13 cellular contexts compared by ENCODE assay signal in the genomic region with DNA sequence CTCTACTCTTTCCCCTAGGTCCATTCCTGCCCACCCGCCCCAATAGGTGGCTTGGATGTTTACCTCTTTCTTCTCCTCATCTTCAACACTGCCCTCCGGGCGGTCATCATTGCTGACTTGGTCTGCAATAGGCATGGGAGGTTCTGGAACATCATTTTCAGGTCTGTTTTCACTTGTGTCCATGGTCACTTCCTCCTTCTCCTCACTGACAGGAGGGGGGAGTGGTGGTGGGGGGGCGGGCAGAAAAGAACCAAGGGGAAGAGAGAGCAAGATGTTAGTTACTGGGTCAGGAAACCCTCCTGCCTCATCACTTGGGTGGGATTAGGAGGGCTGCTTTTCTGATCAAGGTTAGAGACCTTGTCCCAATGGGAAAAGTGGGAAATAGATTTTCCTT. TPM values are rescaled to one million over a fixed set of nuclear protein-coding genes. Genes with fewer than 3 reads are reported as not detected.
DNase-seq lines count a peak whose midpoint lies in the region; ATAC-seq and TF ChIP-seq lines count a peak whose summit lies in the region.
"Had no signal": no experiment of that assay in that cellular context is flagged by ENCODE, and none has a peak within 500 bp of the region (broad histone marks: within the 10 kb centered on the region; RNA-seq: fewer than 3 reads in every experiment).

No MANE protein-coding gene starts in this region.

- DNase-seq in left ventricle myocardium inferior (no peak), right atrium auricular region (ENCODE audit: low spot score) (no peak), mesendoderm (no peak), uterus (no peak), dermis blood vessel endothelial cell (no peak)
- DNase-seq: NCI-H510A, T1000 had no signal

- peak overlapping the region; percentile 80 for H3K56ac ChIP-seq in mesendoderm (ENCODE audit: low read length)

- no peak overlapping the region for H2BK5ac ChIP-seq in mesendoderm (ENCODE audit: low read length)

- H2BK15ac ChIP-seq in mesendoderm (replicated peaks; ENCODE audit: low read depth) = no peak overlapping the region

- H3K4me3 Mint-ChIP-seq in activated T-helper 17 cell treated with anti-CD3 and anti-CD28 coated beads, Interleukin-2, amount 50 U/mL, for 72 hours = peak overlapping the region; percentile 92

- H3K27ac ChIP-seq in left ventricle myocardium inferior (replicated peaks) = peak overlapping the region; percentile 43
- H3K27ac ChIP-seq in right atrium auricular region = no peak overlapping the region
- peak overlapping the region; percentile 75 for H3K27ac ChIP-seq in mesendoderm (ENCODE audit: low read depth, low read length)
- peak overlapping the region; percentile 8 to 89 for H3K27ac ChIP-seq in uterus

- no peak for ATAC-seq in activated T-helper 17 cell treated with anti-CD3 and anti-CD28 coated beads, Interleukin-2, amount 50 U/mL, for 72 hours (replicated peaks)
- ATAC-seq in HG03095 (IDR thresholded peaks at IDR 0.05; ENCODE audit: unreplicated experiment) (no peak), GM19035 (IDR thresholded peaks at IDR 0.05; ENCODE audit: unreplicated experiment) (no peak)

- H3K4me2 ChIP-seq in mesendoderm (ENCODE audit: low read length) = peak overlapping the region; percentile 20

- no peaks in the 10 kb centered on the region for H3K9me3 ChIP-seq in left ventricle myocardium inferior (replicated peaks)
- H3K9me3 ChIP-seq in right atrium auricular region = no peaks in the 10 kb centered on the region
- H3K9me3 ChIP-seq in uterus = no peaks in the 10 kb centered on the region

- H3K4me1 ChIP-seq in left ventricle myocardium inferior (peaks cover 56% of the 10 kb centered on the region), right atrium auricular region (peaks cover 0 to 35% of the 10 kb centered on the region in 2 donors), mesendoderm (ENCODE audit: control insufficient read depth, low read depth, low read length) (peaks cover 17% of the 10 kb centered on the region), uterus (peaks cover 6 to 11% of the 10 kb centered on the region in 2 donors)

- H3K9me3 Mint-ChIP-seq in activated T-helper 17 cell treated with anti-CD3 and anti-CD28 coated beads, Interleukin-2, amount 50 U/mL, for 72 hours = no peaks in the 10 kb centered on the region

- peaks cover 19% of the 10 kb centered on the region for H3K79me1 ChIP-seq in mesendoderm (ENCODE audit: low read length)

- H3K36me3 ChIP-seq in left ventricle myocardium inferior (peaks cover 66% of the 10 kb centered on the region), right atrium auricular region (peaks cover 64% of the 10 kb centered on the region), mesendoderm (ENCODE audit: control insufficient read depth, insufficient read depth, low read length) (peaks cover 22% of the 10 kb centered on the region), uterus (no peaks in the 10 kb centered on the region)

- no peak overlapping the region for H3K27ac Mint-ChIP-seq in activated T-helper 17 cell treated with anti-CD3 and anti-CD28 coated beads, Interleukin-2, amount 50 U/mL, for 72 hours

- H4K8ac ChIP-seq in mesendoderm (ENCODE audit: low read depth, low read length) = no peak overlapping the region

- H3K4me3 ChIP-seq in left ventricle myocardium inferior (no peak overlapping the region), right atrium auricular region (no peak overlapping the region), mesendoderm (ENCODE audit: low read length) (no peak overlapping the region), uterus (no peak overlapping the region)
- H3K4me3 ChIP-seq: skin epidermis had no signal

- H2AK5ac ChIP-seq in mesendoderm (ENCODE audit: low read length) = no peak overlapping the region

- no peak overlapping the region for H3K23ac ChIP-seq in mesendoderm (ENCODE audit: low read length)

- intact Hi-C loops in left ventricle myocardium inferior (cut with micrococcal nuclease) (no loop called here), uterus (cut with DNase I; ENCODE audit: low total_unique reads) (no loop called here)

- WGBS in mesendoderm (ENCODE audit: extremely low coverage, insufficient coverage, low lambda C conversion rate) = no CpG with 5 or more reads among the region's 4 CpGs

- H2BK120ac ChIP-seq in mesendoderm (ENCODE audit: low read depth, low read length) = no peak overlapping the region

- TF ChIP-seq CTCF in left ventricle myocardium inferior (IDR thresholded peaks at IDR 0.05; ENCODE audit: borderline replicate concordance) (no peak), right atrium auricular region (IDR thresholded peaks at IDR 0.05) (no peak), uterus (IDR thresholded peaks at IDR 0.05) (no peak)

- H3K18ac ChIP-seq in mesendoderm (ENCODE audit: low read length) = no peak overlapping the region

- H3K9ac ChIP-seq in mesendoderm (ENCODE audit: low read length) = peak overlapping the region; percentile 71

- H3K36me3 Mint-ChIP-seq in activated T-helper 17 cell treated with anti-CD3 and anti-CD28 coated beads, Interleukin-2, amount 50 U/mL, for 72 hours (ENCODE audit: low read depth) = peaks cover 100% of the 10 kb centered on the region

- no peaks in the 10 kb centered on the region for H3K27me3 Mint-ChIP-seq in activated T-helper 17 cell treated with anti-CD3 and anti-CD28 coated beads, Interleukin-2, amount 50 U/mL, for 72 hours

- H3K4me1 Mint-ChIP-seq in activated T-helper 17 cell treated with anti-CD3 and anti-CD28 coated beads, Interleukin-2, amount 50 U/mL, for 72 hours = peaks cover 32% of the 10 kb centered on the region

- TF ChIP-seq POLR2A in uterus (IDR thresholded peaks at IDR 0.05) = no peak

- peaks cover 51% of the 10 kb centered on the region for H3K79me2 ChIP-seq in mesendoderm (ENCODE audit: control insufficient read depth, insufficient read depth, low read length)

- no peak overlapping the region for H3K4ac ChIP-seq in mesendoderm (ENCODE audit: low read depth, low read length)

- H3K27me3 ChIP-seq in left ventricle myocardium inferior (ENCODE audit: low read depth) (no peaks in the 10 kb centered on the region), right atrium auricular region (no peaks in the 10 kb centered on the region), mesendoderm (ENCODE audit: insufficient read depth, low read length, poor library complexity) (no peaks in the 10 kb centered on the region), uterus (no peaks in the 10 kb centered on the region)

- no peak overlapping the region for H4K5ac ChIP-seq in mesendoderm (ENCODE audit: low read length)

RNA-seq across cellular contexts. Expression of a gene that starts 12.1 kb away (rescaled TPM):
- total RNA-seq in left ventricle myocardium inferior (2.1 TPM), right atrium auricular region (1 to 10 TPM; 1.3 to 1.4 TPM), uterus (10 to 100 TPM in 3 of 4 donors, 1 to 10 TPM in 1; 6.5 to 18.0 (median 13.8) TPM), dermis blood vessel endothelial cell (7.5 and 16.3 TPM in 2 replicates)
- total RNA-seq in activated T-helper 17 cell treated with anti-CD3 and anti-CD28 coated beads, Interleukin-2, amount 50 U/mL, for 72 hours = under 1 TPM; 0.48 TPM
- 11.2 TPM for polyA plus RNA-seq in mesendoderm (2013, experiment 1 of 2)
- 10.8 TPM for polyA plus RNA-seq in mesendoderm (2013, experiment 2 of 2)

RNA-seq across cellular contexts. Expression of a gene that starts 25.5 kb away (rescaled TPM):
- total RNA-seq in left ventricle myocardium inferior = 64.6 TPM
- total RNA-seq in right atrium auricular region = 10 to 100 TPM; 53.9 to 55.3 TPM
- 100 to 1,000 TPM; 187 to 214 TPM for total RNA-seq in activated T-helper 17 cell treated with anti-CD3 and anti-CD28 coated beads, Interleukin-2, amount 50 U/mL, for 72 hours
- 212 TPM for polyA plus RNA-seq in mesendoderm (2013, experiment 1 of 2)
- polyA plus RNA-seq in mesendoderm (2013, experiment 2 of 2) = 206 TPM
- total RNA-seq in uterus = 100 to 1,000 TPM in 2 of 4 donors, 10 to 100 TPM in 2; 52.3 to 194 (median 77.1) TPM
- total RNA-seq in dermis blood vessel endothelial cell = 65.2 and 76.2 TPM in 2 replicates

RNA-seq across cellular contexts. Expression of a gene that starts 25.9 kb away (rescaled TPM):
- total RNA-seq in left ventricle myocardium inferior (25.2 TPM), right atrium auricular region (10 to 100 TPM; 13.5 to 23.7 TPM), uterus (10 to 100 TPM; 12.3 to 41.6 (median 26.7) TPM), dermis blood vessel endothelial cell (43.0 and 52.2 TPM in 2 replicates)
- 10 to 100 TPM; 40.3 to 53.4 TPM for total RNA-seq in activated T-helper 17 cell treated with anti-CD3 and anti-CD28 coated beads, Interleukin-2, amount 50 U/mL, for 72 hours
- 37.0 TPM for polyA plus RNA-seq in mesendoderm (2013, experiment 1 of 2)
- polyA plus RNA-seq in mesendoderm (2013, experiment 2 of 2) = 35.2 TPM

RNA-seq across cellular contexts. Expression of a gene that starts 27.4 kb away (rescaled TPM):
- not detected for total RNA-seq in left ventricle myocardium inferior
- not detected for total RNA-seq in right atrium auricular region
- not detected for total RNA-seq in activated T-helper 17 cell treated with anti-CD3 and anti-CD28 coated beads, Interleukin-2, amount 50 U/mL, for 72 hours
- polyA plus RNA-seq in mesendoderm (2013, experiment 1 of 2) = not detected
- not detected for polyA plus RNA-seq in mesendoderm (2013, experiment 2 of 2)
- total RNA-seq in uterus = not detected
- not detected in 2 replicates for total RNA-seq in dermis blood vessel endothelial cell
- total RNA-seq: left cardiac atrium, subcutaneous adipose tissue had no signal

RNA-seq across cellular contexts. Expression of a gene that starts 34.7 kb away (rescaled TPM):
- total RNA-seq in left ventricle myocardium inferior = 118 TPM
- 100 to 1,000 TPM; 105 to 122 TPM for total RNA-seq in right atrium auricular region
- 100 to 1,000 TPM in 1 of 2 donors, 10 to 100 TPM in 1; 85.8 to 151 TPM for total RNA-seq in activated T-helper 17 cell treated with anti-CD3 and anti-CD28 coated beads, Interleukin-2, amount 50 U/mL, for 72 hours
- polyA plus RNA-seq in mesendoderm (2013, experiment 1 of 2) = 202 TPM
- polyA plus RNA-seq in mesendoderm (2013, experiment 2 of 2) = 203 TPM
- 100 to 1,000 TPM in 2 of 4 donors, 10 to 100 TPM in 2; 18.4 to 121 (median 92.0) TPM for total RNA-seq in uterus
- total RNA-seq in dermis blood vessel endothelial cell = 271 and 319 TPM in 2 replicates

Comparison
In these comparisons a context has a peak if more than half of its experiments do, and no peak if none do; other contexts are left out.
1. H3K27ac ChIP-seq: peak in left ventricle myocardium inferior (single experiment), mesendoderm (single experiment) and uterus (2 of 2); none in right atrium auricular region (0 of 2).